ENCODE assay signal across 34 cellular contexts in genomic region chr11:82305123-82305522, GRCh38.
"Had no signal": no experiment of that assay in that cellular context is flagged by ENCODE, and none has a peak within 500 bp of the region (broad histone marks: within the 10 kb centered on the region; RNA-seq: fewer than 3 reads in every experiment).

No MANE protein-coding gene starts in this region.

- DNase-seq: activated B cell treated with CpG ODN at 0.5 μM for 24 hours; activated CD4-positive, alpha-beta memory T cell treated with anti-CD3 and anti-CD28 coated beads, Interleukin-2, amount 10 ng/mL, durations not matched to agents 7 days and 5 days; activated CD4-positive, alpha-beta T cell treated with anti-CD3 and anti-CD28 coated beads for 48 hours; activated CD4-positive, CD25-positive, alpha-beta regulatory T cell treated with anti-CD3 and anti-CD28 coated beads, Interleukin-2, amount 50 U/mL, for 72 hours; activated CD8-positive, alpha-beta memory T cell treated with anti-CD3 and anti-CD28 coated beads for 24 hours; activated CD8-positive, alpha-beta memory T cell treated with anti-CD3 and anti-CD28 coated beads, Interleukin-2, amount 10 ng/mL, durations not matched to agents 7 days and 5 days; activated CD8-positive, alpha-beta memory T cell treated with anti-CD3 and anti-CD28 coated beads, Interleukin-2, amount 50 U/mL, for 48 hours; activated effector memory CD4-positive, alpha-beta T cell treated with Interleukin-2 at 50 U/mL for 16 hours; activated naive CD4-positive, alpha-beta T cell treated with anti-CD3 and anti-CD28 coated beads, Interleukin-2, amount 10 ng/mL, durations not matched to agents 7 days and 5 days; activated naive CD8-positive, alpha-beta T cell treated with anti-CD3 and anti-CD28 coated beads, Interleukin-2, amount 50 U/mL, for 24 hours; activated T-cell treated with anti-CD3 and anti-CD28 coated beads, Interleukin-2, amount 50 U/mL, for 48 hours; anterior cingulate cortex; central memory CD4-positive, alpha-beta T cell; Kasumi-1; KG1; MG63; MV-4-11; NCI-H1092; NCI-H1436 treated with DMSO at 0.1 percent for 48 hours; NCI-H1694 treated with DMSO at 0.1 percent for 48 hours; NCI-H2029; NCI-H2171 treated with DMSO at 0.1 percent for 48 hours; NCI-H2227 treated with DMSO at 0.1 percent for 48 hours; NCI-H446; NCI-H524 treated with DMSO at 0.1 percent for 48 hours; NCI-H748 treated with DMSO at 0.1 percent for 48 hours; PC-3; Peyer's patch; RPMI8226; SHP77 treated with DMSO at 0.1 percent for 48 hours; SW 1271; T-helper 1 cell; T-helper 9 cell had no signal

- H3K4me3 ChIP-seq: MG63, Peyer's patch had no signal

- H3K36me3 ChIP-seq: MG63, Peyer's patch had no signal

- H3K9me3 ChIP-seq: MG63, Peyer's patch had no signal

- H3K27ac ChIP-seq: Peyer's patch, VCaP had no signal

- H3K27me3 ChIP-seq: MG63, Peyer's patch had no signal

- ATAC-seq: activated CD8-positive, alpha-beta memory T cell treated with anti-CD3 and anti-CD28 coated beads, Interleukin-2, amount 10 ng/mL, durations not matched to agents 7 days and 5 days; activated naive CD8-positive, alpha-beta T cell treated with anti-CD3 and anti-CD28 coated beads, Interleukin-2, amount 50 U/mL, for 24 hours; PC-3 had no signal

- H3K4me1 ChIP-seq: Peyer's patch had no signal
